Comparison of ENCODE assay signal across 20 cellular contexts in the genomic region with DNA sequence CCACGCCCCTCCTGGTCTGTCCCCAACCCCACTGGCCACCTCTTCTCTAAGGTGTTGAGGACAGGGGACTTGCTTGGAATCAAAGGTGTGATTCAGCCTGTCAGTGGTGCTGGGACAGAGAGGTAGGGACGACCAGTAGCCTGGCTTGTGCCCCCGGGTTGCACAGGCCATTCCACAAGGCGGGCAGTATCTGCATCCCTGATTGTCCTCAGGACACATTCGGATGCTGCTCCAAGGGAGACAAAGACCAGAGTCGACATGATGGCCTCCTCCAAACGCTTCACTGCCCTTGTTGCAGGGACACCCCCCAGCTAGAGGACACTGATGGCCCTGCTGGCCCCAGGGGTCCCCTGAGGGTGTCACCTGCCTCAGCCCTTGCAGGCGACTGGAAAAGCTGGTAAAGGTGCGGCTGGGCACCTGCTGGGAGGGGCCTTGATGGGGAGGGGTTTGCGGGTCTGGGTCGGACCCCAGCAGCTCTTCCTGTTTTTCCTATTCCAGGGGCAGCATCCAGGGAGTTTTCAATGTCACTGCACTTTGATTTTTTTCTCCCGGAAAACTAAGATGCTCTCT.
DNase-seq lines count a peak whose midpoint lies in the region; ATAC-seq and TF ChIP-seq lines count a peak whose summit lies in the region.
"Had no signal": no experiment of that assay in that cellular context is flagged by ENCODE, and none has a peak within 500 bp of the region (broad histone marks: within the 10 kb centered on the region; RNA-seq: fewer than 3 reads in every experiment).

No MANE protein-coding gene starts in this region.

- DNase-seq in cardiac septum (ENCODE audit: low spot score) (peak; percentile 43), Right ventricle myocardium inferior (ENCODE audit: missing footprints) (no peak), left lobe of liver (ENCODE audit: low spot score) (peak; percentile 37), NCI-H1436 treated with DMSO at 0.1 percent for 48 hours (lab: John Stamatoyannopoulos, UW) (no peak), DMS53 treated with DMSO at 0.1 percent for 48 hours (lab: John Stamatoyannopoulos, UW; ENCODE audit: unreplicated experiment) (no peak), tibial nerve (ENCODE audit: low spot score in 2 of 2) (no peak)
- DNase-seq in activated CD8-positive, alpha-beta memory T cell treated with anti-CD3 and anti-CD28 coated beads, Interleukin-2, amount 10 ng/mL, durations not matched to agents 7 days and 5 days = peak; percentile 28
- DNase-seq in central memory CD4-positive, alpha-beta T cell = no peak
- DNase-seq: Calu3; CD8-positive, alpha-beta memory T cell; DMS153; GOT3; NCI-H187 treated with DMSO at 0.1 percent for 48 hours; NCI-H2227 treated with DMSO at 0.1 percent for 48 hours; NCI-H524; NCI-H82; Right ventricle myocardium superior had no signal

- no peaks in the 10 kb centered on the region for H3K36me3 ChIP-seq in tibial nerve

- CTCF ChIA-PET in activated CD8-positive, alpha-beta memory T cell treated with anti-CD3 and anti-CD28 coated beads, Interleukin-2, amount 10 ng/mL, durations not matched to agents 7 days and 5 days (lab: Charles Lee) = no interaction called here

- TF ChIP-seq CTCF in tibial nerve (IDR thresholded peaks at IDR 0.05) = no peak

- H3K27me3 ChIP-seq in tibial nerve = no peaks in the 10 kb centered on the region

- no peaks in the 10 kb centered on the region for H3K4me1 Mint-ChIP-seq in activated CD8-positive, alpha-beta memory T cell treated with anti-CD3 and anti-CD28 coated beads, Interleukin-2, amount 10 ng/mL, durations not matched to agents 7 days and 5 days

- ATAC-seq in Right ventricle myocardium inferior (no peak), left lobe of liver (no peak)
- no peak for ATAC-seq in activated CD8-positive, alpha-beta memory T cell treated with anti-CD3 and anti-CD28 coated beads, Interleukin-2, amount 10 ng/mL, durations not matched to agents 7 days and 5 days
- ATAC-seq: HCT116 had no signal

- intact Hi-C loops in cardiac septum (cut with DNase I) (no loop called here), Right ventricle myocardium inferior (cut with DNase I) (no loop called here)

- H3K4me1 ChIP-seq in tibial nerve = no peaks in the 10 kb centered on the region

- no peak for TF ChIP-seq POLR2A in tibial nerve (IDR thresholded peaks at IDR 0.05)

- no peak overlapping the region for H3K27ac ChIP-seq in tibial nerve
- H3K27ac ChIP-seq: C4-2B, KMS-11 had no signal

- no peak for TF ChIP-seq EP300 in tibial nerve (IDR thresholded peaks at IDR 0.05)

- 81 to 82% methylated on average over 11 to 12 of the region's 12 CpGs for WGBS in tibial nerve, 2 donors

- H3K9me3 Mint-ChIP-seq in activated CD8-positive, alpha-beta memory T cell treated with anti-CD3 and anti-CD28 coated beads, Interleukin-2, amount 10 ng/mL, durations not matched to agents 7 days and 5 days (ENCODE audit: low read depth) = no peaks in the 10 kb centered on the region
- H3K9me3 Mint-ChIP-seq: CD8-positive, alpha-beta memory T cell had no signal

- no peak overlapping the region for H3K27ac Mint-ChIP-seq in activated CD8-positive, alpha-beta memory T cell treated with anti-CD3 and anti-CD28 coated beads, Interleukin-2, amount 10 ng/mL, durations not matched to agents 7 days and 5 days

- H3K4me3 ChIP-seq in tibial nerve = no peak overlapping the region

- no peaks in the 10 kb centered on the region for H3K9me3 ChIP-seq in tibial nerve

- H3K4me3 Mint-ChIP-seq in activated CD8-positive, alpha-beta memory T cell treated with anti-CD3 and anti-CD28 coated beads, Interleukin-2, amount 10 ng/mL, durations not matched to agents 7 days and 5 days = no peak overlapping the region
- H3K4me3 Mint-ChIP-seq: CD8-positive, alpha-beta memory T cell had no signal

- no peaks in the 10 kb centered on the region for H3K27me3 Mint-ChIP-seq in activated CD8-positive, alpha-beta memory T cell treated with anti-CD3 and anti-CD28 coated beads, Interleukin-2, amount 10 ng/mL, durations not matched to agents 7 days and 5 days

- H3K36me3 Mint-ChIP-seq in activated CD8-positive, alpha-beta memory T cell treated with anti-CD3 and anti-CD28 coated beads, Interleukin-2, amount 10 ng/mL, durations not matched to agents 7 days and 5 days = no peaks in the 10 kb centered on the region
- H3K36me3 Mint-ChIP-seq: CD8-positive, alpha-beta memory T cell had no signal

Comparison
In these comparisons a context has a peak if more than half of its experiments do, and no peak if none do; other contexts are left out.
1. DNase-seq: peak in cardiac septum (single experiment), activated CD8-positive, alpha-beta memory T cell treated with anti-CD3 and anti-CD28 coated beads, Interleukin-2, amount 10 ng/mL, durations not matched to agents 7 days and 5 days (single experiment) and left lobe of liver (single experiment); none in Right ventricle myocardium inferior (single experiment), NCI-H1436 treated with DMSO at 0.1 percent for 48 hours (single experiment), central memory CD4-positive, alpha-beta T cell (single experiment), DMS53 treated with DMSO at 0.1 percent for 48 hours (single experiment) and tibial nerve (0 of 2).